1 cellular context compared by ENCODE assay signal in the genomic region with DNA sequence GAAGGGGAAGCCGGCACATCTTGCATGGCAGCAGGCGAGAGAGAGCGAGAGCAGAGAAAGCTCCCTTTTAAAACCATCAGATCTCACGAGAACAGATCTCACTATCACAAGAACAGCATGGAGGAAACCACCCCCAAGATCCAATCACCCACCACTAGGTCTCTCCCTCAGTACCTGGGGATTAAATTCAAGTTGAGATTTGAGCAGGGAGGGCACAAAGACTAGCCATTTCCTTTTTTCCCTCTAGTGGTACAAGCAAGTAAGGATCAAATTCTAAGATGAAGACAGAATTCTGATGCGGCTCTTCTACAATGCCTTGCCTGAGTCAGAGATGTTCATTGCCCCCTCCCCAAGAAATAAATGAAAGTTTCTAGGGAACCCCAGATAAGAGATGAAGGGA.
TF ChIP-seq lines count a peak whose summit lies in the region.

No MANE protein-coding gene starts in this region.

TF ChIP-seq in neural cell, 6 proteins besides CTCF, POLR2A, EP300 and RAD21 (continued from another document):
- TF ChIP-seq REST (IDR thresholded peaks at IDR 0.05; ENCODE audit: borderline replicate concordance) (no peak), SMC3 (conservative IDR thresholded peaks at IDR 0.05; ENCODE audit: poor library complexity) (no peak), MXI1 (conservative IDR thresholded peaks at IDR 0.05; ENCODE audit: poor library complexity, severe bottlenecking) (no peak)
TF ChIP-seq in neural cell: peak in this region for 0.
